Comparison of ENCODE assay signal across 1 cellular context in genomic region chr2:231696004-231696367, GRCh38.
TF ChIP-seq lines count a peak whose summit lies in the region.

No MANE protein-coding gene starts in this region.

TF ChIP-seq in SK-N-SH, 30 proteins besides CTCF, POLR2A, EP300 and RAD21 (continued from another document):
- TF ChIP-seq SIN3A (IDR thresholded peaks at IDR 0.05; ENCODE audit: borderline replicate concordance, low read depth, low read length) (no peak), ELF1 (IDR thresholded peaks at IDR 0.05) (no peak)
